In genomic region chr6:118893882-118894424, GRCh38 we compare ENCODE assay signal across 1 cellular context.
TF ChIP-seq lines count a peak whose summit lies in the region.

Gene ASF1A, plus strand, starts transcription at chr6:118894152. Its CDS starts 262 bp downstream, at chr6:118894414.

TF ChIP-seq in HepG2, 621 proteins besides CTCF, POLR2A, EP300 and RAD21 (continued from another document and continues in another):
- no peak for TF ChIP-seq ZNF468 (CRISPR knock-in tag; IDR thresholded peaks at IDR 0.05)
- no peak for TF ChIP-seq KLF13 (CRISPR knock-in tag; IDR thresholded peaks at IDR 0.05)
- TF ChIP-seq ZNF782 (CRISPR knock-in tag; IDR thresholded peaks at IDR 0.05; ENCODE audit: borderline replicate concordance) = no peak
- TF ChIP-seq ZNF335 (CRISPR knock-in tag; IDR thresholded peaks at IDR 0.05) = peak; percentile 93
- peak; percentile 79 for TF ChIP-seq AHR (CRISPR knock-in tag; IDR thresholded peaks at IDR 0.05)
- TF ChIP-seq RNF2 (conservative IDR thresholded peaks at IDR 0.05; ENCODE audit: low read depth) = no peak
- no peak for TF ChIP-seq ZKSCAN5 (CRISPR knock-in tag; IDR thresholded peaks at IDR 0.05)
- peak; percentile 43; the same call in 1 of the 2 replicates for TF ChIP-seq SNAPC4 (CRISPR knock-in tag; IDR thresholded peaks at IDR 0.05)
- TF ChIP-seq FOSL2 (CRISPR knock-in tag; IDR thresholded peaks at IDR 0.05) = peak; percentile 53
- no peak for TF ChIP-seq SNAI1 (CRISPR knock-in tag; IDR thresholded peaks at IDR 0.05; ENCODE audit: borderline replicate concordance)
- peak; percentile 79 for TF ChIP-seq MIXL1 (CRISPR knock-in tag; IDR thresholded peaks at IDR 0.05)
- TF ChIP-seq ZMYM3 (CRISPR knock-in tag; IDR thresholded peaks at IDR 0.05) = no peak
- TF ChIP-seq FOXM1 (CRISPR knock-in tag; IDR thresholded peaks at IDR 0.05) = no peak
- TF ChIP-seq HDAC6 (IDR thresholded peaks at IDR 0.05; ENCODE audit: low read depth, low read length) = no peak
- peak; percentile 80 for TF ChIP-seq ZNF788 (CRISPR knock-in tag; IDR thresholded peaks at IDR 0.05; ENCODE audit: borderline replicate concordance)
- TF ChIP-seq RELA (CRISPR knock-in tag; IDR thresholded peaks at IDR 0.05) = no peak
- peak; percentile 97 for TF ChIP-seq ZNF431 (CRISPR knock-in tag; IDR thresholded peaks at IDR 0.05; ENCODE audit: borderline replicate concordance, low read depth)
- no peak for TF ChIP-seq U2AF2 (IDR thresholded peaks at IDR 0.05; ENCODE audit: low read depth, low read length)
- peak; percentile 94; the same call in 1 of the 2 replicates for TF ChIP-seq ZNF816 (CRISPR knock-in tag; IDR thresholded peaks at IDR 0.05; ENCODE audit: borderline replicate concordance)
- TF ChIP-seq CENPBD1 (CRISPR knock-in tag; IDR thresholded peaks at IDR 0.05; ENCODE audit: borderline replicate concordance, low read depth) = 0 out of 2 replicates have a peak, but pooled peaks have one; percentile 5
- no peak for TF ChIP-seq ZNF780A (CRISPR knock-in tag; IDR thresholded peaks at IDR 0.05)
- TF ChIP-seq CBFB (CRISPR knock-in tag; IDR thresholded peaks at IDR 0.05) = peak; percentile 65; the same call in 1 of the 2 replicates
- TF ChIP-seq MEF2D (CRISPR knock-in tag; IDR thresholded peaks at IDR 0.05) = no peak; the same call in 1 of the 2 replicates
- TF ChIP-seq RFX3 (CRISPR knock-in tag; IDR thresholded peaks at IDR 0.05) = no peak
- TF ChIP-seq SETDB1 (CRISPR knock-in tag; IDR thresholded peaks at IDR 0.05; ENCODE audit: borderline replicate concordance) = no peak
- no peak for TF ChIP-seq ZNF83 (CRISPR knock-in tag; IDR thresholded peaks at IDR 0.05; ENCODE audit: borderline replicate concordance)
- no peak for TF ChIP-seq ZBTB39 (CRISPR knock-in tag; IDR thresholded peaks at IDR 0.05)
- no peak; the same call in 1 of the 2 replicates for TF ChIP-seq PBX3 (CRISPR knock-in tag; IDR thresholded peaks at IDR 0.05; ENCODE audit: borderline replicate concordance)
- TF ChIP-seq TEAD2 (CRISPR knock-in tag; IDR thresholded peaks at IDR 0.05) = no peak
- TF ChIP-seq ZNF576 (CRISPR knock-in tag; IDR thresholded peaks at IDR 0.05) = no peak
- TF ChIP-seq NPAS2 (CRISPR knock-in tag; IDR thresholded peaks at IDR 0.05; ENCODE audit: borderline replicate concordance) = no peak
- TF ChIP-seq ZNF616 (CRISPR knock-in tag; IDR thresholded peaks at IDR 0.05; ENCODE audit: low read depth) = peak; percentile 42; the same call in 1 of the 2 replicates
- TF ChIP-seq ARNT2 (CRISPR knock-in tag; IDR thresholded peaks at IDR 0.05; ENCODE audit: low read depth) = peak; percentile 60; the same call in 1 of the 2 replicates
- TF ChIP-seq ZNF362 (CRISPR knock-in tag; IDR thresholded peaks at IDR 0.05; ENCODE audit: borderline replicate concordance) = peak; percentile 35; the same call in 1 of the 2 replicates
- no peak for TF ChIP-seq CBX2 (IDR thresholded peaks at IDR 0.05; ENCODE audit: low read depth, low read length)
- no peak for TF ChIP-seq CBX2 (CRISPR knock-in tag; IDR thresholded peaks at IDR 0.05; ENCODE audit: low read depth)
- peak; percentile 87 for TF ChIP-seq TSC22D2 (CRISPR knock-in tag; IDR thresholded peaks at IDR 0.05; ENCODE audit: borderline replicate concordance)
- TF ChIP-seq KMT2B (CRISPR knock-in tag; IDR thresholded peaks at IDR 0.05) = peak; percentile 97
- TF ChIP-seq ZGPAT (CRISPR knock-in tag; IDR thresholded peaks at IDR 0.05) = peak; percentile 65
- peak; percentile 69 for TF ChIP-seq FOXK1 (CRISPR knock-in tag; IDR thresholded peaks at IDR 0.05; ENCODE audit: borderline replicate concordance, low read depth)
- TF ChIP-seq SMARCC2 (IDR thresholded peaks at IDR 0.05) = no peak
- TF ChIP-seq CEBPB (IDR thresholded peaks at IDR 0.05; ENCODE audit: borderline replicate concordance, low read depth, low read length) = no peak
- no peak for TF ChIP-seq IKZF4 (CRISPR knock-in tag; IDR thresholded peaks at IDR 0.05; ENCODE audit: borderline replicate concordance, low read depth, not compliant biosample characterization)
- TF ChIP-seq PHF5A (CRISPR knock-in tag; IDR thresholded peaks at IDR 0.05; ENCODE audit: low read depth, unreplicated experiment) = peak; percentile 57
- peak; percentile 68 for TF ChIP-seq ZNF563 (CRISPR knock-in tag; IDR thresholded peaks at IDR 0.05)
- no peak for TF ChIP-seq PHB2 (IDR thresholded peaks at IDR 0.05; ENCODE audit: partially characterized antibody)
- no peak for TF ChIP-seq SRSF1 (optimal IDR thresholded peaks at IDR 0.05; ENCODE audit: low read depth, low read length)
- peak; percentile 26; the same call in 1 of the 2 replicates for TF ChIP-seq ZC3H4 (CRISPR knock-in tag; IDR thresholded peaks at IDR 0.05; ENCODE audit: borderline replicate concordance)
- TF ChIP-seq ZBTB44 (CRISPR knock-in tag; IDR thresholded peaks at IDR 0.05) = no peak
- TF ChIP-seq RFX5 (IDR thresholded peaks at IDR 0.05; ENCODE audit: low read depth, low read length) = peak; percentile 79
- no peak for TF ChIP-seq SNRNP70 (IDR thresholded peaks at IDR 0.05; ENCODE audit: low read depth, low read length)
- no peak for TF ChIP-seq ZNF460 (CRISPR knock-in tag; IDR thresholded peaks at IDR 0.05; ENCODE audit: borderline replicate concordance)
- TF ChIP-seq ZNF792 (CRISPR knock-in tag; IDR thresholded peaks at IDR 0.05) = peak; percentile 43
- no peak for TF ChIP-seq ZNF30 (CRISPR knock-in tag; IDR thresholded peaks at IDR 0.05)
- TF ChIP-seq MTA3 (CRISPR knock-in tag; IDR thresholded peaks at IDR 0.05) = no peak
- TF ChIP-seq IRF2 (CRISPR knock-in tag; IDR thresholded peaks at IDR 0.05) = peak; percentile 89
- TF ChIP-seq JUN (CRISPR knock-in tag; IDR thresholded peaks at IDR 0.05) = no peak
- no peak for TF ChIP-seq ZBTB26 (CRISPR knock-in tag; IDR thresholded peaks at IDR 0.05; ENCODE audit: borderline replicate concordance)
